Comparison of ENCODE assay signal across 8 cellular contexts in genomic region chr17:34892864-34893263, GRCh38.
A peak's percentile ranks its signal among the peaks of the same experiment; 100 is the strongest.
DNase-seq lines count a peak whose midpoint lies in the region; ATAC-seq and TF ChIP-seq lines count a peak whose summit lies in the region.

No MANE protein-coding gene starts in this region.

- H3K4me2 ChIP-seq in smooth muscle cell = no peak overlapping the region

- POLR2A ChIA-PET in AG04449 (lab: Yijun Ruan, JAX) = no interaction called here

- WGBS in smooth muscle cell (ENCODE audit: low lambda C conversion rate) = 34% methylated on average over 6 of the region's 6 CpGs

- no peaks in the 10 kb centered on the region for H3K4me1 ChIP-seq in smooth muscle cell (ENCODE audit: low read depth)

- H2AFZ ChIP-seq in smooth muscle cell (ENCODE audit: low read depth) = no peak overlapping the region

- H3F3A ChIP-seq in smooth muscle cell (ENCODE audit: low read depth) = no peaks in the 10 kb centered on the region

- no peaks in the 10 kb centered on the region for H4K20me1 ChIP-seq in smooth muscle cell (ENCODE audit: low read depth)

- TF ChIP-seq CTCF in AG04449 (IDR thresholded peaks at IDR 0.05; ENCODE audit: insufficient read depth, low read length, missing control alignments) = peak; percentile 29
- TF ChIP-seq CTCF in smooth muscle cell (IDR thresholded peaks at IDR 0.05; ENCODE audit: borderline replicate concordance, insufficient read depth, poor library complexity, severe bottlenecking) = peak; percentile 47

- peaks cover 43% of the 10 kb centered on the region for H3K27me3 ChIP-seq in smooth muscle cell (ENCODE audit: low read depth)

- H3K9ac ChIP-seq in smooth muscle cell (ENCODE audit: low read depth) = no peak overlapping the region

- H3K36me3 ChIP-seq in smooth muscle cell (ENCODE audit: low read depth) = no peaks in the 10 kb centered on the region

- CTCF ChIA-PET in AG04449 (lab: Yijun Ruan, JAX) = no interaction called here

- ATAC-seq in GM19467 (IDR thresholded peaks at IDR 0.05; ENCODE audit: unreplicated experiment) (no peak), HG03159 (IDR thresholded peaks at IDR 0.05; ENCODE audit: unreplicated experiment) (no peak)

- no peak for DNase-seq in AG04449 (ENCODE audit: low read depth, low spot score)
- DNase-seq in GM03348 (ENCODE audit: low spot score) = peak; percentile 28
- peak; percentile 18 for DNase-seq in NCI-H460 (ENCODE audit: extremely low read depth, low read depth)
- DNase-seq in dermis blood vessel endothelial cell = peak; percentile 41
- DNase-seq in smooth muscle cell (lab: John Stamatoyannopoulos, UW; ENCODE audit: unreplicated experiment) = no peak
- DNase-seq in activated CD8-positive, alpha-beta memory T cell treated with anti-CD3 and anti-CD28 coated beads, Interleukin-2, amount 50 U/mL, for 48 hours = no peak

- H3K79me2 ChIP-seq in smooth muscle cell (ENCODE audit: low read depth) = no peaks in the 10 kb centered on the region

- no peak overlapping the region for H3K27ac ChIP-seq in smooth muscle cell (ENCODE audit: low read depth)

- H3K4me3 ChIP-seq in AG04449 (ENCODE audit: low read depth, low read length) = no peak overlapping the region
- no peak overlapping the region for H3K4me3 ChIP-seq in smooth muscle cell

- H3K9me3 ChIP-seq in smooth muscle cell (replicated peaks; ENCODE audit: low read depth) = no peaks in the 10 kb centered on the region

Comparison
In these comparisons a context has a peak if more than half of its experiments do, and no peak if none do; other contexts are left out.
1. DNase-seq: peak in GM03348 (single experiment), NCI-H460 (single experiment) and dermis blood vessel endothelial cell (single experiment); none in AG04449 (single experiment), smooth muscle cell (single experiment) and activated CD8-positive, alpha-beta memory T cell treated with anti-CD3 and anti-CD28 coated beads, Interleukin-2, amount 50 U/mL, for 48 hours (single experiment).